ENCODE assay signal across 11 cellular contexts in genomic region chr4:156969136-156969535, GRCh38. TPM values are rescaled to one million over a fixed set of nuclear protein-coding genes. Genes with fewer than 3 reads are reported as not detected.
DNase-seq lines count a peak whose midpoint lies in the region; ATAC-seq and TF ChIP-seq lines count a peak whose summit lies in the region.
"Had no signal": no experiment of that assay in that cellular context is flagged by ENCODE, and none has a peak within 500 bp of the region (broad histone marks: within the 10 kb centered on the region; RNA-seq: fewer than 3 reads in every experiment).

No MANE protein-coding gene starts in this region.

- TF ChIP-seq EP300 in transverse colon (IDR thresholded peaks at IDR 0.05; ENCODE audit: low read depth) = no peak

- peak overlapping the region; percentile 91 for H3K4me3 Mint-ChIP-seq in mesothelial cell of epicardium
- H3K4me3 Mint-ChIP-seq: activated naive CD8-positive, alpha-beta T cell treated with anti-CD3 and anti-CD28 coated beads, Interleukin-2, amount 50 U/mL, for 24 hours had no signal

- peak overlapping the region; percentile 91 for H3K27ac Mint-ChIP-seq in mesothelial cell of epicardium
- H3K27ac Mint-ChIP-seq: activated naive CD8-positive, alpha-beta T cell treated with anti-CD3 and anti-CD28 coated beads, Interleukin-2, amount 50 U/mL, for 24 hours; natural killer cell had no signal

- TF ChIP-seq CTCF in choroid plexus epithelial cell (conservative IDR thresholded peaks at IDR 0.05; ENCODE audit: low read depth, low read length) (no peak), mesothelial cell of epicardium (IDR thresholded peaks at IDR 0.05; ENCODE audit: unreplicated experiment) (no peak), transverse colon (IDR thresholded peaks at IDR 0.05) (no peak)

- DNase-seq in NCI-H82 (lab: John Stamatoyannopoulos, UW) = peak; percentile 35
- DNase-seq in NCI-H82 treated with DMSO at 0.1 percent for 48 hours (lab: John Stamatoyannopoulos, UW; ENCODE audit: unreplicated experiment) = no peak
- no peak for DNase-seq in choroid plexus epithelial cell (ENCODE audit: low read depth)
- DNase-seq in mesothelial cell of epicardium (ENCODE audit: low spot score in 2 of 2, unreplicated experiment in 2 of 2) = no peak
- DNase-seq in transverse colon = no peak
- DNase-seq in GOT3 (lab: John Stamatoyannopoulos, UW) = no peak
- DNase-seq in NK-92 treated with Interleukin-12 subunit alpha and Interleukin-12 subunit beta, amount 100 ng/mL, for 24 hours (lab: John Stamatoyannopoulos, UW) = no peak
- DNase-seq: 8988T, natural killer cell had no signal

- peaks cover 5 to 25% (median 13%) of the 10 kb centered on the region in 4 donors for H3K4me1 ChIP-seq in transverse colon

- no peaks in the 10 kb centered on the region for H3K27me3 ChIP-seq in transverse colon

- intact Hi-C loops in transverse colon (cut with DNase I; ENCODE audit: low total_unique reads) = no loop called here

- no peak for ATAC-seq in HG02571 (IDR thresholded peaks at IDR 0.05; ENCODE audit: unreplicated experiment)
- ATAC-seq: activated naive CD8-positive, alpha-beta T cell treated with anti-CD3 and anti-CD28 coated beads, Interleukin-2, amount 50 U/mL, for 24 hours had no signal

- no peaks in the 10 kb centered on the region for H3K36me3 Mint-ChIP-seq in mesothelial cell of epicardium
- H3K36me3 Mint-ChIP-seq: natural killer cell had no signal

- no peak for TF ChIP-seq POLR2A in transverse colon (IDR thresholded peaks at IDR 0.05)

- 46 to 53% methylated on average over 4 of the region's 4 CpGs for WGBS in transverse colon (ENCODE audit: low coverage in 1 of 2), 2 donors

- no peaks in the 10 kb centered on the region for H3K36me3 ChIP-seq in transverse colon

- H3K4me1 Mint-ChIP-seq in mesothelial cell of epicardium = peaks cover 59% of the 10 kb centered on the region

- H3K27me3 Mint-ChIP-seq in mesothelial cell of epicardium (ENCODE audit: low read depth) = no peaks in the 10 kb centered on the region

- in situ Hi-C loops in transverse colon (cut with MboI; ENCODE audit: low pct_ligation_motif_present in 1 of 4, low pct_unique_long_range_greater_than_20kb in 1 of 4, low sequenced_read_pairs in 3 of 4) = loop anchor here in 1 of 4 donors (25.0 kb wide), 1 partner anchor 1007 kb away; the partner anchor contains the start of gene CTSO

- H3K4me3 ChIP-seq in choroid plexus epithelial cell (ENCODE audit: low read depth, low read length) = peak overlapping the region; percentile 72
- peak overlapping the region in 3 of 4 donors; percentile 64 to 73 (median 70) for H3K4me3 ChIP-seq in transverse colon

- H3K27ac ChIP-seq in transverse colon = peak overlapping the region; percentile 85 to 92 (median 88)

- no peaks in the 10 kb centered on the region for H3K9me3 Mint-ChIP-seq in mesothelial cell of epicardium

- no peaks in the 10 kb centered on the region for H3K9me3 ChIP-seq in transverse colon

RNA-seq across cellular contexts. Expression of gene PDGFC, which starts 2.5 kb away (rescaled TPM):
- total RNA-seq in mesothelial cell of epicardium = 80.5 to 86.0 TPM (median 83.5 TPM) in 3 replicates
- 10 to 100 TPM in 1 of 4 donors, 1 to 10 TPM in 2, under 1 TPM in 1; 0.40 to 20.6 (median 7.5) TPM for total RNA-seq in transverse colon
